11 cellular contexts compared by ENCODE assay signal in the genomic region with DNA sequence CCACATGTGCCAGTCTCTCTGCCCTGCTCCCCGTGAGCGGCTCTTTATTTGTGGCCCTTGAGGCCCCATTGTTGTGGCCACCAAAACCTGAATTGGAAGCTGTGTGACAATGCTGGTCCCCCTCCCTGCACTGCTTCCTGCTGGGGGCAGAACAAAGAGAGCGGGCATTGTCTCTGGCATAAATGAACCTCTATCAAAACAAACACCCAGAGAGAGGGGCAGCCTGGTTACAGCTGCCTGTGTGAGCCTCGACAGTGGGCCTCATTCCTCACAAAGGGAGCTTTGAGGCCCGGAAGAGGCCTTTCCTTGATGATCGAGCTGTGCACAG.
DNase-seq lines count a peak whose midpoint lies in the region; ATAC-seq and TF ChIP-seq lines count a peak whose summit lies in the region.
"Had no signal": no experiment of that assay in that cellular context is flagged by ENCODE, and none has a peak within 500 bp of the region (broad histone marks: within the 10 kb centered on the region; RNA-seq: fewer than 3 reads in every experiment).

No MANE protein-coding gene starts in this region.

- H3K36me3 ChIP-seq in endodermal cell (ENCODE audit: control insufficient read depth, insufficient read depth, low read length) = no peaks in the 10 kb centered on the region

- peak; percentile 74 for DNase-seq in DMS53 (lab: John Stamatoyannopoulos, UW)
- DNase-seq in NCI-H69 (lab: John Stamatoyannopoulos, UW) = peak; percentile 79
- DNase-seq in endodermal cell = peak; percentile 79
- DNase-seq in osteocyte (ENCODE audit: extremely low spot score, unreplicated experiment) = no peak
- DNase-seq in RKO (ENCODE audit: low spot score) = no peak
- no peak for DNase-seq in foreskin melanocyte
- no peak for DNase-seq in 8988T
- DNase-seq: naive B cell, T-helper 1 cell had no signal

- no peaks in the 10 kb centered on the region for H3K9me3 ChIP-seq in endodermal cell (ENCODE audit: control insufficient read depth, low read length)

- no peak for ATAC-seq in HG02798 (IDR thresholded peaks at IDR 0.05; ENCODE audit: poor library complexity, unreplicated experiment)
- ATAC-seq: GM12878 had no signal

- peaks cover 4% of the 10 kb centered on the region for H3K36me3 Mint-ChIP-seq in endodermal cell (ENCODE audit: low read depth)
- peaks cover 2% of the 10 kb centered on the region for H3K36me3 Mint-ChIP-seq in osteocyte (ENCODE audit: unreplicated experiment)
- H3K36me3 Mint-ChIP-seq: naive B cell had no signal

- peaks cover 34% of the 10 kb centered on the region for H3K4me1 ChIP-seq in endodermal cell (ENCODE audit: control insufficient read depth, insufficient read depth, low read length)

- H3K9me3 Mint-ChIP-seq in endodermal cell (no peaks in the 10 kb centered on the region), osteocyte (ENCODE audit: unreplicated experiment) (no peaks in the 10 kb centered on the region)
- H3K9me3 Mint-ChIP-seq: naive B cell had no signal

- no peaks in the 10 kb centered on the region for H3K27me3 ChIP-seq in endodermal cell (ENCODE audit: control insufficient read depth, insufficient read depth, low read length, poor library complexity, severe bottlenecking)

- peak overlapping the region; percentile 71 for H3K9ac ChIP-seq in endodermal cell (ENCODE audit: extremely low read depth, low read length, poor library complexity, severe bottlenecking)

- WGBS in endodermal cell (ENCODE audit: insufficient coverage in 1 of 2, insufficient read length in 1 of 2), 2 experiments = 10 to 17% methylated on average over 3 to 6 of the region's 6 CpGs

- peak overlapping the region; percentile 99 for H3K27ac ChIP-seq in endodermal cell (ENCODE audit: low read depth, low read length)

- H3K27me3 Mint-ChIP-seq in endodermal cell (ENCODE audit: insufficient read depth) = no peaks in the 10 kb centered on the region
- H3K27me3 Mint-ChIP-seq in osteocyte (ENCODE audit: unreplicated experiment) = no peaks in the 10 kb centered on the region

- H3K27ac Mint-ChIP-seq in endodermal cell (peak overlapping the region; percentile 98), osteocyte (ENCODE audit: unreplicated experiment) (peak overlapping the region; percentile 91)

- TF ChIP-seq CTCF in endodermal cell (conservative IDR thresholded peaks at IDR 0.05) = no peak
- TF ChIP-seq CTCF in osteocyte (IDR thresholded peaks at IDR 0.05) = no peak

- H3K4me3 ChIP-seq in endodermal cell (ENCODE audit: low read length) = peak overlapping the region; percentile 72
- H3K4me3 ChIP-seq: GM12878 had no signal

- H3K4me3 Mint-ChIP-seq in endodermal cell (peak overlapping the region; percentile 44), osteocyte (ENCODE audit: unreplicated experiment) (peak overlapping the region; percentile 65)
- H3K4me3 Mint-ChIP-seq: naive B cell had no signal

- H3K4me1 Mint-ChIP-seq in endodermal cell (peaks cover 80% of the 10 kb centered on the region), osteocyte (ENCODE audit: unreplicated experiment) (peaks cover 74% of the 10 kb centered on the region)

Comparison
In these comparisons a context has a peak if more than half of its experiments do, and no peak if none do; other contexts are left out.
1. DNase-seq: peak in DMS53 (single experiment), NCI-H69 (single experiment) and endodermal cell (single experiment); none in osteocyte (single experiment), RKO (single experiment), foreskin melanocyte (single experiment) and 8988T (single experiment).